Comparison of ENCODE assay signal across 1 cellular context in the genomic region with DNA sequence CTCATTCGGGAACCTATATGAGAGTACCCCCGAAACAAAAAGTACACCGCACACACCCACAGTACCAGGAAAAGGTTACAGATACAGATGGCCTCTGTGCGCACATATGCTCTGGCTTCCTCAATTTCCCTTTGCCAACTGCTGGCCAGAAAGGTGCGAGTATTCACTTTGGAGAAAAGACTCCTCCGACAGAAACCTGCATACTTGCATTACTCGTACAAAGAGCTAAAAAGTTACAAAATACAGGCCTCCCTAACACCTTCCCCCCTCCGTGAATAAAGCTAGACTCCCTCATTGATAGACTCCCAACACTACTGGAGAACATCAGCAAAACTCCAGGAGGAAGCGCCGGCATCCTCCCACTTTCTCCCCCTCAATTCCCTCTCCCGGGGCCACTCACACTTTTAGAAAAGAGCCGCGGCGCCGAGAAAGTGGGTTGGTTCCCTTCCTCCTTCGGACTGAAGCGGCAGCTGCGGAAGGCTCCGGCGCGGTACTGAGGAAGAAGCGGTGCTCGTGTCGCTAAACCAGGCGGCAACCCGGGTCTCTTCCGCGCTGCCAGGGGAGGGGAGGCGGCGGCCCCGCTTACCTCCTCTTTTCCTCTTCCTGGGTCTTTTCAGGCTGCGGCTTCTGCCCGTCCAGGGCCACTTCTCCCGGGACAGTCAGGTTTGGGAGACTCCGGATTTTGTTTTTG.
A peak's percentile ranks its signal among the peaks of the same experiment; 100 is the strongest.
TF ChIP-seq lines count a peak whose summit lies in the region.

No MANE protein-coding gene starts in this region.

TF ChIP-seq in GM12878, 131 proteins besides CTCF, POLR2A, EP300 and RAD21 (continued from another document and continues in another):
- TF ChIP-seq, protein P1, sequence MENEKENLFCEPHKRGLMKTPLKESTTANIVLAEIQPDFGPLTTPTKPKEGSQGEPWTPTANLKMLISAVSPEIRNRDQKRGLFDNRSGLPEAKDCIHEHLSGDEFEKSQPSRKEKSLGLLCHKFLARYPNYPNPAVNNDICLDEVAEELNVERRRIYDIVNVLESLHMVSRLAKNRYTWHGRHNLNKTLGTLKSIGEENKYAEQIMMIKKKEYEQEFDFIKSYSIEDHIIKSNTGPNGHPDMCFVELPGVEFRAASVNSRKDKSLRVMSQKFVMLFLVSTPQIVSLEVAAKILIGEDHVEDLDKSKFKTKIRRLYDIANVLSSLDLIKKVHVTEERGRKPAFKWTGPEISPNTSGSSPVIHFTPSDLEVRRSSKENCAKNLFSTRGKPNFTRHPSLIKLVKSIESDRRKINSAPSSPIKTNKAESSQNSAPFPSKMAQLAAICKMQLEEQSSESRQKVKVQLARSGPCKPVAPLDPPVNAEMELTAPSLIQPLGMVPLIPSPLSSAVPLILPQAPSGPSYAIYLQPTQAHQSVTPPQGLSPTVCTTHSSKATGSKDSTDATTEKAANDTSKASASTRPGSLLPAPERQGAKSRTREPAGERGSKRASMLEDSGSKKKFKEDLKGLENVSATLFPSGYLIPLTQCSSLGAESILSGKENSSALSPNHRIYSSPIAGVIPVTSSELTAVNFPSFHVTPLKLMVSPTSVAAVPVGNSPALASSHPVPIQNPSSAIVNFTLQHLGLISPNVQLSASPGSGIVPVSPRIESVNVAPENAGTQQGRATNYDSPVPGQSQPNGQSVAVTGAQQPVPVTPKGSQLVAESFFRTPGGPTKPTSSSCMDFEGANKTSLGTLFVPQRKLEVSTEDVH (IDR thresholded peaks at IDR 0.05; ENCODE audit: low read depth, partially characterized antibody), result no peak
- TF ChIP-seq STAT3 (IDR thresholded peaks at IDR 0.05; ENCODE audit: low read depth, low read length), result no peak
- no peak for TF ChIP-seq NFIC (IDR thresholded peaks at IDR 0.05; ENCODE audit: low read depth, low read length)
- no peak for TF ChIP-seq REST (IDR thresholded peaks at IDR 0.05; ENCODE audit: low read depth, low read length)
- no peak for TF ChIP-seq DPF2 (IDR thresholded peaks at IDR 0.05)
- no peak for TF ChIP-seq SREBF2 (IDR thresholded peaks at IDR 0.05; ENCODE audit: low read length)
- no peak for TF ChIP-seq SMARCA5 (IDR thresholded peaks at IDR 0.05)
- no peak for TF ChIP-seq CREB1 (IDR thresholded peaks at IDR 0.05; ENCODE audit: low read depth)
- no peak for TF ChIP-seq ZNF24 (IDR thresholded peaks at IDR 0.05)
- no peak for TF ChIP-seq CEBPB (IDR thresholded peaks at IDR 0.05; ENCODE audit: borderline replicate concordance in 1 of 2, low read depth in 2 of 2, low read length in 2 of 2)
- TF ChIP-seq JUNB (IDR thresholded peaks at IDR 0.05), result no peak
- TF ChIP-seq BCL3 (IDR thresholded peaks at IDR 0.05; ENCODE audit: borderline replicate concordance, insufficient read depth, low read depth, low read length, poor library complexity, severe bottlenecking), result no peak
- TF ChIP-seq WRNIP1 (IDR thresholded peaks at IDR 0.05; ENCODE audit: borderline replicate concordance, low read depth, low read length), result no peak
- TF ChIP-seq, protein P2, sequence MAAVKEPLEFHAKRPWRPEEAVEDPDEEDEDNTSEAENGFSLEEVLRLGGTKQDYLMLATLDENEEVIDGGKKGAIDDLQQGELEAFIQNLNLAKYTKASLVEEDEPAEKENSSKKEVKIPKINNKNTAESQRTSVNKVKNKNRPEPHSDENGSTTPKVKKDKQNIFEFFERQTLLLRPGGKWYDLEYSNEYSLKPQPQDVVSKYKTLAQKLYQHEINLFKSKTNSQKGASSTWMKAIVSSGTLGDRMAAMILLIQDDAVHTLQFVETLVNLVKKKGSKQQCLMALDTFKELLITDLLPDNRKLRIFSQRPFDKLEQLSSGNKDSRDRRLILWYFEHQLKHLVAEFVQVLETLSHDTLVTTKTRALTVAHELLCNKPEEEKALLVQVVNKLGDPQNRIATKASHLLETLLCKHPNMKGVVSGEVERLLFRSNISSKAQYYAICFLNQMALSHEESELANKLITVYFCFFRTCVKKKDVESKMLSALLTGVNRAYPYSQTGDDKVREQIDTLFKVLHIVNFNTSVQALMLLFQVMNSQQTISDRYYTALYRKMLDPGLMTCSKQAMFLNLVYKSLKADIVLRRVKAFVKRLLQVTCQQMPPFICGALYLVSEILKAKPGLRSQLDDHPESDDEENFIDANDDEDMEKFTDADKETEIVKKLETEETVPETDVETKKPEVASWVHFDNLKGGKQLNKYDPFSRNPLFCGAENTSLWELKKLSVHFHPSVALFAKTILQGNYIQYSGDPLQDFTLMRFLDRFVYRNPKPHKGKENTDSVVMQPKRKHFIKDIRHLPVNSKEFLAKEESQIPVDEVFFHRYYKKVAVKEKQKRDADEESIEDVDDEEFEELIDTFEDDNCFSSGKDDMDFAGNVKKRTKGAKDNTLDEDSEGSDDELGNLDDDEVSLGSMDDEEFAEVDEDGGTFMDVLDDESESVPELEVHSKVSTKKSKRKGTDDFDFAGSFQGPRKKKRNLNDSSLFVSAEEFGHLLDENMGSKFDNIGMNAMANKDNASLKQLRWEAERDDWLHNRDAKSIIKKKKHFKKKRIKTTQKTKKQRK (IDR thresholded peaks at IDR 0.05; ENCODE audit: low read depth, low read length), result no peak
- no peak for TF ChIP-seq LARP7 (IDR thresholded peaks at IDR 0.05)
- no peak for TF ChIP-seq SUPT20H (IDR thresholded peaks at IDR 0.05; ENCODE audit: borderline replicate concordance, control insufficient read depth, low read depth, low read length)
- TF ChIP-seq, protein P3, sequence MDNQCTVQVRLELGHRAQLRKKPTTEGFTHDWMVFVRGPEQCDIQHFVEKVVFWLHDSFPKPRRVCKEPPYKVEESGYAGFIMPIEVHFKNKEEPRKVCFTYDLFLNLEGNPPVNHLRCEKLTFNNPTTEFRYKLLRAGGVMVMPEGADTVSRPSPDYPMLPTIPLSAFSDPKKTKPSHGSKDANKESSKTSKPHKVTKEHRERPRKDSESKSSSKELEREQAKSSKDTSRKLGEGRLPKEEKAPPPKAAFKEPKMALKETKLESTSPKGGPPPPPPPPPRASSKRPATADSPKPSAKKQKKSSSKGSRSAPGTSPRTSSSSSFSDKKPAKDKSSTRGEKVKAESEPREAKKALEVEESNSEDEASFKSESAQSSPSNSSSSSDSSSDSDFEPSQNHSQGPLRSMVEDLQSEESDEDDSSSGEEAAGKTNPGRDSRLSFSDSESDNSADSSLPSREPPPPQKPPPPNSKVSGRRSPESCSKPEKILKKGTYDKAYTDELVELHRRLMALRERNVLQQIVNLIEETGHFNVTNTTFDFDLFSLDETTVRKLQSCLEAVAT (IDR thresholded peaks at IDR 0.05), result peak; percentile 64; the same call in 1 of the 2 replicates
- TF ChIP-seq RAD51 (IDR thresholded peaks at IDR 0.05), result no peak
- TF ChIP-seq SIX5 (IDR thresholded peaks at IDR 0.05; ENCODE audit: low read depth, low read length, severe bottlenecking), result no peak
- TF ChIP-seq, protein P4, sequence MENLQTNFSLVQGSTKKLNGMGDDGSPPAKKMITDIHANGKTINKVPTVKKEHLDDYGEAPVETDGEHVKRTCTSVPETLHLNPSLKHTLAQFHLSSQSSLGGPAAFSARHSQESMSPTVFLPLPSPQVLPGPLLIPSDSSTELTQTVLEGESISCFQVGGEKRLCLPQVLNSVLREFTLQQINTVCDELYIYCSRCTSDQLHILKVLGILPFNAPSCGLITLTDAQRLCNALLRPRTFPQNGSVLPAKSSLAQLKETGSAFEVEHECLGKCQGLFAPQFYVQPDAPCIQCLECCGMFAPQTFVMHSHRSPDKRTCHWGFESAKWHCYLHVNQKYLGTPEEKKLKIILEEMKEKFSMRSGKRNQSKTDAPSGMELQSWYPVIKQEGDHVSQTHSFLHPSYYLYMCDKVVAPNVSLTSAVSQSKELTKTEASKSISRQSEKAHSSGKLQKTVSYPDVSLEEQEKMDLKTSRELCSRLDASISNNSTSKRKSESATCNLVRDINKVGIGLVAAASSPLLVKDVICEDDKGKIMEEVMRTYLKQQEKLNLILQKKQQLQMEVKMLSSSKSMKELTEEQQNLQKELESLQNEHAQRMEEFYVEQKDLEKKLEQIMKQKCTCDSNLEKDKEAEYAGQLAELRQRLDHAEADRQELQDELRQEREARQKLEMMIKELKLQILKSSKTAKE (IDR thresholded peaks at IDR 0.05; ENCODE audit: low read depth, poor library complexity, severe bottlenecking), result peak; percentile 8
- no peak for TF ChIP-seq JUND (IDR thresholded peaks at IDR 0.05; ENCODE audit: low read depth, low read length)
- TF ChIP-seq CBX5 (IDR thresholded peaks at IDR 0.05; ENCODE audit: low read depth), result no peak
- TF ChIP-seq, protein P5, sequence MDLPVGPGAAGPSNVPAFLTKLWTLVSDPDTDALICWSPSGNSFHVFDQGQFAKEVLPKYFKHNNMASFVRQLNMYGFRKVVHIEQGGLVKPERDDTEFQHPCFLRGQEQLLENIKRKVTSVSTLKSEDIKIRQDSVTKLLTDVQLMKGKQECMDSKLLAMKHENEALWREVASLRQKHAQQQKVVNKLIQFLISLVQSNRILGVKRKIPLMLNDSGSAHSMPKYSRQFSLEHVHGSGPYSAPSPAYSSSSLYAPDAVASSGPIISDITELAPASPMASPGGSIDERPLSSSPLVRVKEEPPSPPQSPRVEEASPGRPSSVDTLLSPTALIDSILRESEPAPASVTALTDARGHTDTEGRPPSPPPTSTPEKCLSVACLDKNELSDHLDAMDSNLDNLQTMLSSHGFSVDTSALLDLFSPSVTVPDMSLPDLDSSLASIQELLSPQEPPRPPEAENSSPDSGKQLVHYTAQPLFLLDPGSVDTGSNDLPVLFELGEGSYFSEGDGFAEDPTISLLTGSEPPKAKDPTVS (IDR thresholded peaks at IDR 0.05; ENCODE audit: low read depth, low read length), result no peak
- peak; percentile 56 for TF ChIP-seq IKZF1 (conservative IDR thresholded peaks at IDR 0.05)
- no peak for TF ChIP-seq SMAD5 (IDR thresholded peaks at IDR 0.05; ENCODE audit: low read depth)
- TF ChIP-seq KLF5 (IDR thresholded peaks at IDR 0.05; ENCODE audit: partially characterized antibody), result no peak
- TF ChIP-seq, protein P6, sequence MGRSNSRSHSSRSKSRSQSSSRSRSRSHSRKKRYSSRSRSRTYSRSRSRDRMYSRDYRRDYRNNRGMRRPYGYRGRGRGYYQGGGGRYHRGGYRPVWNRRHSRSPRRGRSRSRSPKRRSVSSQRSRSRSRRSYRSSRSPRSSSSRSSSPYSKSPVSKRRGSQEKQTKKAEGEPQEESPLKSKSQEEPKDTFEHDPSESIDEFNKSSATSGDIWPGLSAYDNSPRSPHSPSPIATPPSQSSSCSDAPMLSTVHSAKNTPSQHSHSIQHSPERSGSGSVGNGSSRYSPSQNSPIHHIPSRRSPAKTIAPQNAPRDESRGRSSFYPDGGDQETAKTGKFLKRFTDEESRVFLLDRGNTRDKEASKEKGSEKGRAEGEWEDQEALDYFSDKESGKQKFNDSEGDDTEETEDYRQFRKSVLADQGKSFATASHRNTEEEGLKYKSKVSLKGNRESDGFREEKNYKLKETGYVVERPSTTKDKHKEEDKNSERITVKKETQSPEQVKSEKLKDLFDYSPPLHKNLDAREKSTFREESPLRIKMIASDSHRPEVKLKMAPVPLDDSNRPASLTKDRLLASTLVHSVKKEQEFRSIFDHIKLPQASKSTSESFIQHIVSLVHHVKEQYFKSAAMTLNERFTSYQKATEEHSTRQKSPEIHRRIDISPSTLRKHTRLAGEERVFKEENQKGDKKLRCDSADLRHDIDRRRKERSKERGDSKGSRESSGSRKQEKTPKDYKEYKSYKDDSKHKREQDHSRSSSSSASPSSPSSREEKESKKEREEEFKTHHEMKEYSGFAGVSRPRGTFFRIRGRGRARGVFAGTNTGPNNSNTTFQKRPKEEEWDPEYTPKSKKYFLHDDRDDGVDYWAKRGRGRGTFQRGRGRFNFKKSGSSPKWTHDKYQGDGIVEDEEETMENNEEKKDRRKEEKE (IDR thresholded peaks at IDR 0.05), result no peak
- TF ChIP-seq ZSCAN29 (IDR thresholded peaks at IDR 0.05), result no peak
- no peak for TF ChIP-seq SUZ12 (IDR thresholded peaks at IDR 0.05; ENCODE audit: unreplicated experiment)
- no peak for TF ChIP-seq POLR2AphosphoS2 (IDR thresholded peaks at IDR 0.05; ENCODE audit: low read depth, low read length)
- TF ChIP-seq ZZZ3 (IDR thresholded peaks at IDR 0.05; ENCODE audit: control insufficient read depth, insufficient read length, low read depth), result no peak
- TF ChIP-seq FOS (IDR thresholded peaks at IDR 0.05; ENCODE audit: borderline replicate concordance, extremely low read depth, insufficient read length), result no peak
- TF ChIP-seq YY1 (IDR thresholded peaks at IDR 0.05; ENCODE audit: low read depth, low read length), result 0 out of 2 replicates have a peak, but pooled peaks have one; percentile 11
- TF ChIP-seq, protein P7, sequence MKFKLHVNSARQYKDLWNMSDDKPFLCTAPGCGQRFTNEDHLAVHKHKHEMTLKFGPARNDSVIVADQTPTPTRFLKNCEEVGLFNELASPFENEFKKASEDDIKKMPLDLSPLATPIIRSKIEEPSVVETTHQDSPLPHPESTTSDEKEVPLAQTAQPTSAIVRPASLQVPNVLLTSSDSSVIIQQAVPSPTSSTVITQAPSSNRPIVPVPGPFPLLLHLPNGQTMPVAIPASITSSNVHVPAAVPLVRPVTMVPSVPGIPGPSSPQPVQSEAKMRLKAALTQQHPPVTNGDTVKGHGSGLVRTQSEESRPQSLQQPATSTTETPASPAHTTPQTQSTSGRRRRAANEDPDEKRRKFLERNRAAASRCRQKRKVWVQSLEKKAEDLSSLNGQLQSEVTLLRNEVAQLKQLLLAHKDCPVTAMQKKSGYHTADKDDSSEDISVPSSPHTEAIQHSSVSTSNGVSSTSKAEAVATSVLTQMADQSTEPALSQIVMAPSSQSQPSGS (IDR thresholded peaks at IDR 0.05; ENCODE audit: low read length), result no peak
- no peak for TF ChIP-seq NBN (IDR thresholded peaks at IDR 0.05)
